ENCODE assay signal across 8 cellular contexts in the genomic region with DNA sequence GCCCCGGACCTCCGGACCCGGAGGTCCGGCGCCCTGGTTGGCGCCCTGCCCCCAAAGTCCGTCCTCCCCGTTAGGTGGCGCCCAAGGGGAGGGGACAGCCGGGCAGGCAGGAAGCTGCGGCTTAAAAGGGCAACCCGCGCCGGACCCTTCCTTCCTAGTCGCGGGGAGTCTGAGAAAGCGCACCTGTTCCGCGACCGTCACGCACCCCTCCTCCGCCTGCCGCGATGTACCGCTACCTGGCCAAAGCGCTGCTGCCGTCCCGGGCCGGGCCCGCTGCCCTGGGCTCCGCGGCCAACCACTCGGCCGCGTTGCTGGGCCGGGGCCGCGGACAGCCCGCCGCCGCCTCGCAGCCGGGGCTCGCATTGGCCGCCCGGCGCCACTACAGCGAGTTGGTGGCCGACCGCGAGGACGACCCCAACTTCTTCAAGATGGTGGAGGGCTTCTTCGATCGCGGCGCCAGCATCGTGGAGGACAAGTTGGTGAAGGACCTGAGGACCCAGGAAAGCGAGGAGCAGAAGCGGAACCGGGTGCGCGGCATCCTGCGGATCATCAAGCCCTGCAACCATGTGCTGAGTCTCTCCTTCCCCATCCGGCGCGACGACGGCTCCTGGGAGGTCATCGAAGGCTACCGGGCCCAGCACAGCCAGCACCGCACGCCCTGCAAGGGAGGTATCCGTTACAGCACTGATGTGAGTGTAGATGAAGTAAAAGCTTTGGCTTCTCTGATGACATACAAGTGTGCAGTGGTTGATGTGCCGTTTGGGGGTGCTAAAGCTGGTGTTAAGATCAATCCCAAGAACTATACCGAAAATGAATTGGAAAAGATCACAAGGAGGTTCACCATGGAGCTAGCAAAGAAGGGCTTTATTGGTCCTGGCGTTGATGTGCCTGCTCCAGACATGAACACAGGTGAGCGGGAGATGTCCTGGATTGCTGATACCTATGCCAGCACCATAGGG. TPM values are rescaled to one million over a fixed set of nuclear protein-coding genes. Genes with fewer than 3 reads are reported as not detected.
DNase-seq lines count a peak whose midpoint lies in the region; ATAC-seq and TF ChIP-seq lines count a peak whose summit lies in the region.
"Not testable (repeated sequence)": the region's sequence is repeated elsewhere in the genome, so short reads cannot be mapped to it uniquely, and the experiment has no call there.

A gene (plus strand): TSS at position 150 of the 959 bp plus-strand sequence. CDS start 75 bp downstream, at position 225.

- in situ Hi-C loops in brain microvascular endothelial cell (cut with HindIII; ENCODE audit: low pct_ligation_motif_present, low sequenced_read_pairs); transverse colon (cut with MboI; ENCODE audit: low pct_ligation_motif_present in 1 of 4, low pct_unique_long_range_greater_than_20kb in 1 of 4, low sequenced_read_pairs in 3 of 4): not testable (repeated sequence)

- not testable (repeated sequence) for H4K12ac ChIP-seq in trophoblast cell (ENCODE audit: low read depth, low read length)

- peak within 1 kb of the TSS; percentile 87 for H2AFZ ChIP-seq in trophoblast cell (ENCODE audit: insufficient read depth, low read length, poor library complexity)

- H3K9me3 Mint-ChIP-seq in T-helper 2 cell treated with Interferon-gamma antibody and Interleukin-4, amounts not matched to agents 5 μg/mL and 100 μg/mL, for 36 hours: not testable (repeated sequence)

- H3K27me3 ChIP-seq in brain microvascular endothelial cell (replicated peaks); foreskin keratinocyte; trophoblast cell (ENCODE audit: insufficient read depth, low read length); transverse colon: not testable (repeated sequence)

- not testable (repeated sequence) for H4K91ac ChIP-seq in trophoblast cell (ENCODE audit: low read depth, low read length)

- TF ChIP-seq CTCF in brain microvascular endothelial cell (IDR thresholded peaks at IDR 0.05; ENCODE audit: low read depth, low read length, missing control alignments) (peak; percentile 49), foreskin keratinocyte (conservative IDR thresholded peaks at IDR 0.05) (peak; percentile 20)
- TF ChIP-seq CTCF in transverse colon (IDR thresholded peaks at IDR 0.05): not testable (repeated sequence)

- not testable (repeated sequence) for H3K4me1 Mint-ChIP-seq in T-helper 2 cell treated with Interferon-gamma antibody and Interleukin-4, amounts not matched to agents 5 μg/mL and 100 μg/mL, for 36 hours (ENCODE audit: low read depth)

- peak; percentile 56 for ATAC-seq in HG02973 (IDR thresholded peaks at IDR 0.05; ENCODE audit: unreplicated experiment)
- ATAC-seq in foreskin keratinocyte: not testable (repeated sequence)
- ATAC-seq in left colon: peak; percentile 52

- H3K4me1 ChIP-seq in foreskin keratinocyte; trophoblast cell (ENCODE audit: control insufficient read depth in 1 of 2, insufficient read depth in 2 of 2, low read length in 2 of 2); transverse colon: not testable (repeated sequence)

- not testable (repeated sequence) for H3K36me3 Mint-ChIP-seq in T-helper 2 cell treated with Interferon-gamma antibody and Interleukin-4, amounts not matched to agents 5 μg/mL and 100 μg/mL, for 36 hours (ENCODE audit: low read depth)

- H3K79me1 ChIP-seq in trophoblast cell (ENCODE audit: low read length): not testable (repeated sequence)

- H3K27me3 Mint-ChIP-seq in T-helper 2 cell treated with Interferon-gamma antibody and Interleukin-4, amounts not matched to agents 5 μg/mL and 100 μg/mL, for 36 hours (ENCODE audit: low read depth): not testable (repeated sequence)

- not testable (repeated sequence) for TF ChIP-seq EP300 in transverse colon (IDR thresholded peaks at IDR 0.05; ENCODE audit: low read depth)

- intact Hi-C loops in left colon (cut with DNase I, micrococcal nuclease); transverse colon (cut with DNase I; ENCODE audit: low total_unique reads): not testable (repeated sequence)

- H2BK12ac ChIP-seq in trophoblast cell (ENCODE audit: low read length): not testable (repeated sequence)

- not testable (repeated sequence) for H2BK5ac ChIP-seq in trophoblast cell (ENCODE audit: low read depth, low read length, poor library complexity)

- DNase-seq in Daoy (ENCODE audit: low read depth): peak; percentile 58
- peak; percentile 5 for DNase-seq in T-helper 2 cell treated with Interferon-gamma antibody and Interleukin-4, amounts not matched to agents 5 μg/mL and 100 μg/mL, for 36 hours (ENCODE audit: low spot score)
- DNase-seq in brain microvascular endothelial cell, foreskin keratinocyte: not testable (repeated sequence)
- DNase-seq in left colon: peak in 1 of 2 donors; percentile 25
- DNase-seq in trophoblast cell: peak; percentile 3 to 23
- DNase-seq in transverse colon: peak; percentile 28

- not testable (repeated sequence) for H3K9me3 ChIP-seq in trophoblast cell (ENCODE audit: insufficient read depth, low read depth, low read length); transverse colon

- H3K79me2 ChIP-seq in trophoblast cell (ENCODE audit: control insufficient read depth, insufficient read depth, low read length, poor library complexity): not testable (repeated sequence)

- not testable (repeated sequence) for H3K18ac ChIP-seq in trophoblast cell (ENCODE audit: low read length)

- not testable (repeated sequence) for H3K27ac Mint-ChIP-seq in T-helper 2 cell treated with Interferon-gamma antibody and Interleukin-4, amounts not matched to agents 5 μg/mL and 100 μg/mL, for 36 hours

- not testable (repeated sequence) for H4K8ac ChIP-seq in trophoblast cell (ENCODE audit: low read depth, low read length)

- peak within 1 kb of the TSS; percentile 37 for H3K4me3 ChIP-seq in brain microvascular endothelial cell (ENCODE audit: low read depth, low read length)
- H3K4me3 ChIP-seq in trophoblast cell (ENCODE audit: low read depth, low read length): peak within 1 kb of the TSS; percentile 72
- peak within 1 kb of the TSS in 3 of 4 donors; percentile 26 to 40 (median 30) for H3K4me3 ChIP-seq in transverse colon

- not testable (repeated sequence) for H2BK120ac ChIP-seq in trophoblast cell (ENCODE audit: insufficient read depth, low read length, poor library complexity)

- not testable (repeated sequence) for H3K4ac ChIP-seq in trophoblast cell (ENCODE audit: low read depth, low read length)

- H3K23ac ChIP-seq in trophoblast cell (ENCODE audit: low read length): not testable (repeated sequence)

- H3K9ac ChIP-seq in trophoblast cell (ENCODE audit: low read length): not testable (repeated sequence)

- not testable (repeated sequence) for TF ChIP-seq POLR2A in transverse colon (IDR thresholded peaks at IDR 0.05)

- peak within 1 kb of the TSS; percentile 78 for H3K4me2 ChIP-seq in trophoblast cell (ENCODE audit: low read length)

- H2AK5ac ChIP-seq in trophoblast cell (ENCODE audit: low read length): not testable (repeated sequence)

- H3K14ac ChIP-seq in trophoblast cell (ENCODE audit: low read length): not testable (repeated sequence)

- no CpG with 5 or more reads among the region's 77 CpGs for WGBS in trophoblast cell (ENCODE audit: extremely low coverage, insufficient coverage, insufficient read length)
- WGBS in transverse colon (ENCODE audit: low coverage in 1 of 2), 2 donors: 68% methylated on average over 54 of the region's 77 CpGs; no CpG with 5 or more reads in 1 of the 2 donors

- H3K36me3 ChIP-seq in brain microvascular endothelial cell (replicated peaks); trophoblast cell (ENCODE audit: control insufficient read depth in 1 of 2, insufficient read depth in 2 of 2, low read length in 2 of 2); transverse colon: not testable (repeated sequence)

- not testable (repeated sequence) for H3K4me3 Mint-ChIP-seq in T-helper 2 cell treated with Interferon-gamma antibody and Interleukin-4, amounts not matched to agents 5 μg/mL and 100 μg/mL, for 36 hours

- H3K27ac ChIP-seq in brain microvascular endothelial cell; foreskin keratinocyte; trophoblast cell (ENCODE audit: low read depth, low read length); transverse colon: not testable (repeated sequence)

RNA-seq across cellular contexts. Expression of the gene that starts here (rescaled TPM):
- total RNA-seq in Daoy (2014; rRNA removed; shearing (Covaris generic)): 0.51 and 2.6 TPM in 2 replicates
- total RNA-seq in foreskin keratinocyte (0.17 and 0.25 TPM in 2 replicates), left colon (under 1 TPM; 0.37 to 0.89 TPM), transverse colon (1 to 10 TPM in 2 of 4 donors, under 1 TPM in 1, not detected in 1; 0.79 to 5.0 (median 1.2) TPM)
- 0.04 TPM in 2 replicates for polyA plus RNA-seq in foreskin keratinocyte
- polyA plus RNA-seq in trophoblast cell (2013): 0.65 and 0.68 TPM in 2 replicates

Comparison
In these comparisons a context has a peak if more than half of its experiments do, and no peak if none do; other contexts are left out.
1. Peak in ATAC-seq in left colon; RNA of the gene not detected or under 1 TPM.